In genomic region chr15:84653910-84654688, GRCh38 we compare ENCODE assay signal across 8 cellular contexts. TPM values are rescaled to one million over a fixed set of nuclear protein-coding genes. Genes with fewer than 3 reads are reported as not detected.
A peak's percentile ranks its signal among the peaks of the same experiment; 100 is the strongest.
DNase-seq lines count a peak whose midpoint lies in the region; ATAC-seq and TF ChIP-seq lines count a peak whose summit lies in the region.

Gene WDR73 (minus strand): TSS chr15:84654283. CDS start chr15:84654274, 9 bp downstream.

- H3K27ac ChIP-seq in BLaER1 treated with 17β-estradiol and CSF1 and Interleukin-3, amounts not matched to agents 10 nM and 100 nM = peak within 1 kb of the TSS; percentile 35 to 93 (median 87); a peak in 21 of 22 replicates
- peak within 1 kb of the TSS; percentile 52 to 99 (median 93) for H3K27ac ChIP-seq in dorsolateral prefrontal cortex
- peak within 1 kb of the TSS; percentile 74 to 80 for H3K27ac ChIP-seq in liver (ENCODE audit: low read depth in 1 of 2, low read length in 2 of 2)

- POLR2A ChIA-PET in activated CD4-positive, alpha-beta memory T cell treated with anti-CD3 and anti-CD28 coated beads for 36 hours (lab: Charles Lee) = interaction anchor here (0.6 to 2.6 kb wide), 14 partner anchors 9 to 326 kb away, joined by 3 to 9 read pairs (median 4); partner anchors contain the start of genes SEC11A and ZSCAN2

- peaks cover 40 to 76% (median 62%) of the 10 kb centered on the region in 10 experiments for H3K4me1 ChIP-seq in BLaER1 treated with 17β-estradiol and CSF1 and Interleukin-3, amounts not matched to agents 10 nM and 100 nM
- H3K4me1 ChIP-seq in liver (ENCODE audit: control insufficient read depth in 4 of 4, insufficient read depth in 4 of 4, low read length in 3 of 4) = peaks cover 3 to 24% (median 16%) of the 10 kb centered on the region in 4 donors

- H3K27ac Mint-ChIP-seq in activated CD4-positive, alpha-beta memory T cell treated with anti-CD3 and anti-CD28 coated beads for 36 hours = peak within 1 kb of the TSS; percentile 89

- peak in 1 of 56 donors; percentile 10 for TF ChIP-seq CTCF in dorsolateral prefrontal cortex (IDR thresholded peaks at IDR 0.05 in 54 of 56, conservative IDR thresholded peaks at IDR 0.05 in 2 of 56; ENCODE audit: low read depth in 1 of 56, partially characterized antibody in 56 of 56)
- TF ChIP-seq CTCF in liver (IDR thresholded peaks at IDR 0.05; ENCODE audit: low read depth, low read length, missing input control) = no peak

- H3K9ac ChIP-seq in BLaER1 treated with 17β-estradiol and CSF1 and Interleukin-3, amounts not matched to agents 10 nM and 100 nM = peak within 1 kb of the TSS; percentile 80 to 90 (median 88)
- H3K9ac ChIP-seq in liver (ENCODE audit: low read depth in 1 of 2, low read length in 2 of 2) = peak within 1 kb of the TSS; percentile 90 to 98

- H4K20me1 ChIP-seq in BLaER1 treated with 17β-estradiol and CSF1 and Interleukin-3, amounts not matched to agents 10 nM and 100 nM = peaks cover 0 to 5% (median 0%) of the 10 kb centered on the region in 11 experiments; a peak in 2 of 22 replicates

- ATAC-seq in GM19351 (IDR thresholded peaks at IDR 0.05; ENCODE audit: unreplicated experiment) = peak; percentile 84
- peak; percentile 79 for ATAC-seq in HG03521 (IDR thresholded peaks at IDR 0.05; ENCODE audit: unreplicated experiment)

- H3K4me2 ChIP-seq in BLaER1 treated with 17β-estradiol and CSF1 and Interleukin-3, amounts not matched to agents 10 nM and 100 nM = peak within 1 kb of the TSS; percentile 87 to 98 (median 93)

- H3K36me3 Mint-ChIP-seq in activated CD4-positive, alpha-beta memory T cell treated with anti-CD3 and anti-CD28 coated beads for 36 hours = peaks cover 11% of the 10 kb centered on the region

- H3K27me3 Mint-ChIP-seq in activated CD4-positive, alpha-beta memory T cell treated with anti-CD3 and anti-CD28 coated beads for 36 hours = no peaks in the 10 kb centered on the region

- peak within 1 kb of the TSS; percentile 64 to 78 (median 72) for H3K4me3 ChIP-seq in BLaER1 treated with 17β-estradiol and CSF1 and Interleukin-3, amounts not matched to agents 10 nM and 100 nM
- peak within 1 kb of the TSS; percentile 60 to 99 (median 84) for H3K4me3 ChIP-seq in dorsolateral prefrontal cortex
- peak within 1 kb of the TSS; percentile 74 to 94 (median 85) for H3K4me3 ChIP-seq in liver (ENCODE audit: low read depth in 1 of 3, low read length in 3 of 3)

- H3K4me3 Mint-ChIP-seq in activated CD4-positive, alpha-beta memory T cell treated with anti-CD3 and anti-CD28 coated beads for 36 hours = peak within 1 kb of the TSS; percentile 97

- CTCF ChIA-PET in activated CD4-positive, alpha-beta memory T cell treated with anti-CD3 and anti-CD28 coated beads for 36 hours (lab: Charles Lee) = interaction anchor here (0.7 to 4.5 kb wide), 22 partner anchors 11 to 274 kb away, joined by 3 to 25 read pairs (median 5); partner anchors contain the start of genes SEC11A, ZNF592 and ZSCAN2

- peaks cover 33 to 41% (median 38%) of the 10 kb centered on the region in 11 experiments for H3K36me3 ChIP-seq in BLaER1 treated with 17β-estradiol and CSF1 and Interleukin-3, amounts not matched to agents 10 nM and 100 nM
- H3K36me3 ChIP-seq in liver (ENCODE audit: control insufficient read depth in 4 of 4, insufficient read depth in 3 of 4, low read depth in 1 of 4, low read length in 3 of 4) = peaks cover 2 to 9% (median 6%) of the 10 kb centered on the region in 4 donors

- no peaks in the 10 kb centered on the region for H3K9me3 ChIP-seq in BLaER1 treated with 17β-estradiol and CSF1 and Interleukin-3, amounts not matched to agents 10 nM and 100 nM (replicated peaks in 1 of 11)
- H3K9me3 ChIP-seq in liver (ENCODE audit: control insufficient read depth in 4 of 4, low read length in 3 of 4) = no peaks in the 10 kb centered on the region

- peak; percentile 96 for DNase-seq in NCI-H82 (lab: John Stamatoyannopoulos, UW)
- DNase-seq in activated CD4-positive, alpha-beta memory T cell treated with anti-CD3 and anti-CD28 coated beads for 36 hours = peak; percentile 98
- peak; percentile 97 to 100 (median 98) for DNase-seq in dorsolateral prefrontal cortex
- peak; percentile 98 for DNase-seq in stimulated activated CD4-positive, alpha-beta T cell treated with anti-CD3 and anti-CD28 coated beads, Interleukin-4, amount 100 ng/mL, for 24 hours

- no peaks in the 10 kb centered on the region for H3K27me3 ChIP-seq in BLaER1 treated with 17β-estradiol and CSF1 and Interleukin-3, amounts not matched to agents 10 nM and 100 nM
- H3K27me3 ChIP-seq in dorsolateral prefrontal cortex = no peaks in the 10 kb centered on the region
- H3K27me3 ChIP-seq in liver (ENCODE audit: control insufficient read depth in 4 of 4, insufficient read depth in 4 of 4, low read length in 3 of 4) = no peaks in the 10 kb centered on the region

- H3K9me3 Mint-ChIP-seq in activated CD4-positive, alpha-beta memory T cell treated with anti-CD3 and anti-CD28 coated beads for 36 hours = no peaks in the 10 kb centered on the region

- peak in 1 of 2 donors; percentile 7 for TF ChIP-seq RAD21 in liver (IDR thresholded peaks at IDR 0.05)

- under 1% methylated on average over 49 of the region's 49 CpGs for WGBS in liver

- intact Hi-C loops in activated CD4-positive, alpha-beta memory T cell treated with anti-CD3 and anti-CD28 coated beads for 36 hours (cut with micrococcal nuclease) = loop anchor here (1.0 to 5.0 kb wide), 9 partner anchors 15 to 274 kb away; partner anchors contain the start of gene SEC11A
- intact Hi-C loops in dorsolateral prefrontal cortex (cut with DNase I) = loop anchor here (1.0 to 2.0 kb wide), 5 partner anchors 20 to 273 kb away; partner anchors contain the start of genes ZNF592 (in 1 of the 2) and ZSCAN2 (in 1 of the 2)

- H3K4me1 Mint-ChIP-seq in activated CD4-positive, alpha-beta memory T cell treated with anti-CD3 and anti-CD28 coated beads for 36 hours (ENCODE audit: low read depth) = peaks cover 41% of the 10 kb centered on the region

TF ChIP-seq in liver, 16 proteins besides CTCF, POLR2A, EP300 and RAD21 (continues in another document):
- TF ChIP-seq GABPA (IDR thresholded peaks at IDR 0.05 in 1 of 2, conservative IDR thresholded peaks at IDR 0.05 in 1 of 2) (peak; percentile 86 to 97), YY1 (IDR thresholded peaks at IDR 0.05) (peak; percentile 83), NR2F2 (IDR thresholded peaks at IDR 0.05) (peak; percentile 8), FOXA2 (IDR thresholded peaks at IDR 0.05) (no peak), HNF4G (IDR thresholded peaks at IDR 0.05) (no peak), SP1 (IDR thresholded peaks at IDR 0.05) (no peak), MAX (IDR thresholded peaks at IDR 0.05) (peak; percentile 11), ATF3 (IDR thresholded peaks at IDR 0.05) (no peak), JUND (IDR thresholded peaks at IDR 0.05) (no peak), ZBTB33 (IDR thresholded peaks at IDR 0.05) (peak; percentile 100), TAF1 (conservative IDR thresholded peaks at IDR 0.05) (no peak), FOXA1 (IDR thresholded peaks at IDR 0.05) (no peak)
- TF ChIP-seq, protein P1, sequence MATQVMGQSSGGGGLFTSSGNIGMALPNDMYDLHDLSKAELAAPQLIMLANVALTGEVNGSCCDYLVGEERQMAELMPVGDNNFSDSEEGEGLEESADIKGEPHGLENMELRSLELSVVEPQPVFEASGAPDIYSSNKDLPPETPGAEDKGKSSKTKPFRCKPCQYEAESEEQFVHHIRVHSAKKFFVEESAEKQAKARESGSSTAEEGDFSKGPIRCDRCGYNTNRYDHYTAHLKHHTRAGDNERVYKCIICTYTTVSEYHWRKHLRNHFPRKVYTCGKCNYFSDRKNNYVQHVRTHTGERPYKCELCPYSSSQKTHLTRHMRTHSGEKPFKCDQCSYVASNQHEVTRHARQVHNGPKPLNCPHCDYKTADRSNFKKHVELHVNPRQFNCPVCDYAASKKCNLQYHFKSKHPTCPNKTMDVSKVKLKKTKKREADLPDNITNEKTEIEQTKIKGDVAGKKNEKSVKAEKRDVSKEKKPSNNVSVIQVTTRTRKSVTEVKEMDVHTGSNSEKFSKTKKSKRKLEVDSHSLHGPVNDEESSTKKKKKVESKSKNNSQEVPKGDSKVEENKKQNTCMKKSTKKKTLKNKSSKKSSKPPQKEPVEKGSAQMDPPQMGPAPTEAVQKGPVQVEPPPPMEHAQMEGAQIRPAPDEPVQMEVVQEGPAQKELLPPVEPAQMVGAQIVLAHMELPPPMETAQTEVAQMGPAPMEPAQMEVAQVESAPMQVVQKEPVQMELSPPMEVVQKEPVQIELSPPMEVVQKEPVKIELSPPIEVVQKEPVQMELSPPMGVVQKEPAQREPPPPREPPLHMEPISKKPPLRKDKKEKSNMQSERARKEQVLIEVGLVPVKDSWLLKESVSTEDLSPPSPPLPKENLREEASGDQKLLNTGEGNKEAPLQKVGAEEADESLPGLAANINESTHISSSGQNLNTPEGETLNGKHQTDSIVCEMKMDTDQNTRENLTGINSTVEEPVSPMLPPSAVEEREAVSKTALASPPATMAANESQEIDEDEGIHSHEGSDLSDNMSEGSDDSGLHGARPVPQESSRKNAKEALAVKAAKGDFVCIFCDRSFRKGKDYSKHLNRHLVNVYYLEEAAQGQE (IDR thresholded peaks at IDR 0.05) = no peak

RNA-seq across cellular contexts. Expression of gene WDR73, which starts in this region (rescaled TPM):
- total RNA-seq in activated CD4-positive, alpha-beta memory T cell treated with anti-CD3 and anti-CD28 coated beads for 36 hours = 10 to 100 TPM; 13.7 to 14.9 TPM
- 10 to 100 TPM; 13.8 to 34.6 (median 19.4) TPM for total RNA-seq in dorsolateral prefrontal cortex
- total RNA-seq in liver = 10 to 100 TPM in 1 of 2 donors, 1 to 10 TPM in 1; 9.9 to 16.0 TPM
- 10 to 100 TPM in 1 of 2 donors, 1 to 10 TPM in 1; 7.5 to 10.2 TPM for polyA plus RNA-seq in liver

Comparison
In these comparisons a context has a peak if more than half of its experiments do, and no peak if none do; other contexts are left out.
1. Peak in every context shown above with its lines: DNase-seq, ATAC-seq, H3K4me3 ChIP-seq and H3K27ac ChIP-seq.